24 cellular contexts compared by ENCODE assay signal in the genomic region with DNA sequence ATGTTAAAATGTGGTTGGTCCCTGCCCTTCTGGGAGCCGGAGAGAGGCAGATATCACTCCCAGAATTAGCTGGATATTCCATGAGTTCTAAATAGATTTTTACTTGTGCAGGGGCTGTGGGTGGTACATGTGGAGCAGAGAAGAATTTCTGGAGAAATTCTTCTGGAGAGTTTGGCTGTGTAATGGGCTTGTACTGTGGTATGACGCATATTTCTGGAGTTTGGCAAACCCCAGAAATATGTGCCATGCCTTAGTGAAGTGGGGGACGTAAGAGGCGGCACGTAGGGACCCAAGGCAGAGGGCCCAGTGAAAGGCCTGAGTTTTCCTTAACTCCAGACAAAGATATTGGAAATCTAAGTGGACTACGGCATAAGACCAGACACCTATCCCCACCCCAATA.
"Had no signal": no experiment of that assay in that cellular context is flagged by ENCODE, and none has a peak within 500 bp of the region (broad histone marks: within the 10 kb centered on the region; RNA-seq: fewer than 3 reads in every experiment).

No MANE protein-coding gene starts in this region.

- H3K9me3 ChIP-seq: esophagus squamous epithelium, gastrocnemius medialis, heart right ventricle, left lung, lower lobe of right lung had no signal

- H3K27ac ChIP-seq: epithelial cell of prostate, esophagus squamous epithelium, gastrocnemius medialis, heart right ventricle, left lung, lower lobe of right lung had no signal

- DNase-seq: cortex of kidney; effector CD4-positive, alpha-beta T cell; effector memory CD8-positive, alpha-beta T cell; endodermal cell; erythroblast; esophagus squamous epithelium; foreskin fibroblast; foreskin melanocyte; gastrocnemius medialis; glutamatergic neuron; head of caudate nucleus; heart right ventricle; hippocampal formation; left cardiac atrium; left lung; left ventricle myocardium superior; lower lobe of right lung; mesenchymal stem cell had no signal

- ATAC-seq: effector memory CD8-positive, alpha-beta T cell; esophagus mucosa; heart right ventricle; left cardiac atrium; left lung; left ventricle myocardium superior; lower lobe of right lung had no signal

- FAIRE-seq: colon, endometrium, islet of Langerhans, keratinocyte had no signal

- H3K36me3 ChIP-seq: esophagus squamous epithelium, gastrocnemius medialis, heart right ventricle, left lung, lower lobe of right lung had no signal

- H3K4me3 ChIP-seq: esophagus squamous epithelium, gastrocnemius medialis, heart right ventricle, left lung, lower lobe of right lung had no signal

- H3K4me1 ChIP-seq: esophagus squamous epithelium, heart right ventricle, left lung, lower lobe of right lung had no signal
